In the genomic region with DNA sequence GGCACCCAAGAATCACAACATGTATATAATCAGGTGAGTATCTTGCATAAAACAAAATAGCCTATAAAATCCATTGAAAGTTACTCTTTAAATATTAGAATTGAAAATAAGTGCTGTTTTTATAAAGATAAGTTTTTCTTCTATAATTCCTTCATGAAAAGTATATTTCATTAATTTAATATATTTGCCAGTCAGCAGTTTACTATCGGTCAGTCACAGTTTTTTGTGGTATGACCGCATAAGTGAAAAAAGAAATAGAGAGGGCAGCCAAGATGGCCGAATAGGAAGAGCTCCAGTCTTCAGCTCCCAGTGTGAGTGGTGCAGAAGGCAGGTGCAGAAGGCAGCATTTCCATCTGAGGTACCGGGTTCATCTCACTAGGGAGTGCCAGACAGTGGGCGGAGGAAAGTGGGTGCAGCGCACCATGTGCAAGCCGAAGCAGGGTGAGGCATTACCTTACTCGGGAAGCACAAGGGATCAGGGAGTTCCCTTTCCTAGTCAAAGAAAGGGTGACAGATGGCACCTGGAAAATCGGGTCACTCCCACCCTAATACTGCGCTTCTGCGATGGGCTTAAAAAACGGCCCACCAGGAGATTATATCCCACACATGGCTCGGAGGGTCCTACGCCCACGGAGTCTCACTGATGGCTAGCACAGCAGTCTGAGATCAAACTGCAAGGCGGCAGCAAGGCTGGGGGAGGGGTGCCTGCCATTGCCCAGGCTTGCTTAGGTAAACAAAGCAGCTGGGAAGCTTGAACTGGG, we compare ENCODE assay signal across 14 cellular contexts. TPM values are rescaled to one million over a fixed set of nuclear protein-coding genes. Genes with fewer than 3 reads are reported as not detected.
DNase-seq lines count a peak whose midpoint lies in the region; FAIRE-seq and TF ChIP-seq lines count a peak whose summit lies in the region.
"Not testable (repeated sequence)": the region's sequence is repeated elsewhere in the genome, so short reads cannot be mapped to it uniquely, and the experiment has no call there.
"Had no signal": no experiment of that assay in that cellular context is flagged by ENCODE, and none has a peak within 500 bp of the region (broad histone marks: within the 10 kb centered on the region; RNA-seq: fewer than 3 reads in every experiment).

No MANE protein-coding gene starts in this region.

- H2AK5ac ChIP-seq in H1 (ENCODE audit: low read depth, low read length), result not testable (repeated sequence)

- not testable (repeated sequence) for H3K36me3 ChIP-seq in HEK293 (ENCODE audit: control insufficient read depth in 2 of 2, insufficient read depth in 1 of 2, low read length in 2 of 2); H1 (ENCODE audit: control insufficient read depth in 2 of 4, insufficient read depth in 4 of 4, low read length in 3 of 4)

- not testable (repeated sequence) for TF ChIP-seq CTCF in HEK293 (tag by site-specific recombination; IDR thresholded peaks at IDR 0.05); H1 (IDR thresholded peaks at IDR 0.05; ENCODE audit: control extremely low read depth in 1 of 3, insufficient read depth in 1 of 3, low read depth in 1 of 3, low read length in 3 of 3)

- not testable (repeated sequence) for H3K23me2 ChIP-seq in H1 (ENCODE audit: low read depth, low read length)

- H3K4me3 ChIP-seq in HEK293 (ENCODE audit: low read depth, low read length); H1 (ENCODE audit: extremely low read depth in 1 of 4, insufficient read depth in 2 of 4, low read depth in 3 of 4, low read length in 4 of 4): not testable (repeated sequence)

- H3K4me2 ChIP-seq in H1 (ENCODE audit: insufficient read depth in 1 of 2, low read depth in 2 of 2, low read length in 2 of 2), result not testable (repeated sequence)

- not testable (repeated sequence) for H3K14ac ChIP-seq in H1 (ENCODE audit: insufficient read length)

- H3K79me1 ChIP-seq in H1 (ENCODE audit: low read depth, low read length), result not testable (repeated sequence)

- H3K4ac ChIP-seq in H1 (replicated peaks; ENCODE audit: insufficient read length, low read depth, low read length), result not testable (repeated sequence)

- H3K9me3 ChIP-seq in HEK293 (ENCODE audit: control insufficient read depth, insufficient read depth, low read depth, low read length); H1 (ENCODE audit: insufficient read depth in 2 of 2, low read depth in 1 of 2, low read length in 1 of 2): not testable (repeated sequence)

- TF ChIP-seq RAD21 in H1 (IDR thresholded peaks at IDR 0.05 in 1 of 2, conservative IDR thresholded peaks at IDR 0.05 in 1 of 2; ENCODE audit: low read depth in 2 of 2, low read length in 2 of 2), result not testable (repeated sequence)

- not testable (repeated sequence) for H3K79me2 ChIP-seq in H1 (ENCODE audit: control insufficient read depth in 1 of 2, insufficient read depth in 2 of 2, low read length in 2 of 2)

- H3K56ac ChIP-seq in H1 (replicated peaks; ENCODE audit: insufficient read length, low read depth, low read length), result not testable (repeated sequence)

- not testable (repeated sequence) for H2BK120ac ChIP-seq in H1 (replicated peaks; ENCODE audit: low read depth, low read length)

- not testable (repeated sequence) for TF ChIP-seq EP300 in H1 (IDR thresholded peaks at IDR 0.05; ENCODE audit: borderline replicate concordance in 1 of 2, low read depth in 2 of 2, low read length in 2 of 2)

- H3K4me1 ChIP-seq in HEK293 (ENCODE audit: control insufficient read depth, insufficient read depth, low read length); H1 (replicated peaks in 1 of 4; ENCODE audit: control insufficient read depth in 3 of 4, insufficient read depth in 4 of 4, low read length in 3 of 4): not testable (repeated sequence)

- not testable (repeated sequence) for H3K27ac ChIP-seq in HEK293 (ENCODE audit: extremely low read depth, low read depth, low read length); H1 (ENCODE audit: low read depth, low read length)

- POLR2A ChIA-PET in HEK293 (lab: Yijun Ruan, JAX); H1 (lab: Charles Lee; ENCODE audit: partially characterized antibody): not testable (repeated sequence)

- H3K9ac ChIP-seq in H1 (replicated peaks in 1 of 4; ENCODE audit: extremely low read depth in 1 of 4, low read depth in 3 of 4, low read length in 3 of 4), result not testable (repeated sequence)

- H4K91ac ChIP-seq in H1 (replicated peaks; ENCODE audit: insufficient read length, low read length), result not testable (repeated sequence)

- H4K8ac ChIP-seq in H1 (ENCODE audit: extremely low read depth, insufficient read depth, low read length), result not testable (repeated sequence)

- not testable (repeated sequence) for H2BK5ac ChIP-seq in H1 (ENCODE audit: low read depth, low read length)

- H3K27me3 ChIP-seq in H1 (replicated peaks in 1 of 4; ENCODE audit: control insufficient read depth in 3 of 4, extremely low read depth in 1 of 4, insufficient read depth in 3 of 4, low read length in 3 of 4), result not testable (repeated sequence)

- not testable (repeated sequence) for H2BK15ac ChIP-seq in H1 (ENCODE audit: low read length)

- WGBS in H1 (ENCODE audit: extremely low coverage in 1 of 2, insufficient coverage in 1 of 2, insufficient read length in 1 of 2, insufficient replicate concordance in 2 of 2, low coverage in 1 of 2, low lambda C conversion rate in 2 of 2, missing lambda C conversion rate in 1 of 2), 2 experiments, result 92% methylated on average over 16 of the region's 16 CpGs; no CpG with 5 or more reads in 1 of the 2 experiments

- not testable (repeated sequence) for FAIRE-seq in H1 (lab: Jason Lieb, UNC)

- not testable (repeated sequence) for H3K18ac ChIP-seq in H1 (ENCODE audit: extremely low read depth, low read length)

- H2BK20ac ChIP-seq in H1 (ENCODE audit: low read length), result 0 out of 2 replicates have a peak overlapping the region, but pooled peaks have one; percentile 80

- not testable (repeated sequence) for TF ChIP-seq POLR2A in H1 (IDR thresholded peaks at IDR 0.05; ENCODE audit: control extremely low read depth in 1 of 2, low read depth in 2 of 2, low read length in 2 of 2)

- DNase-seq in DMS 273 (lab: John Stamatoyannopoulos, UW; ENCODE audit: unreplicated experiment) (peak; percentile 47), NCI-H1417 treated with DMSO at 0.1 percent for 48 hours (lab: John Stamatoyannopoulos, UW) (peak; percentile 19), NCI-H2171 treated with DMSO at 0.1 percent for 48 hours (lab: John Stamatoyannopoulos, UW) (peak; percentile 92), NCI-H748 (lab: John Stamatoyannopoulos, UW; ENCODE audit: unreplicated experiment) (peak; percentile 10), SK-N-DZ (ENCODE audit: low spot score) (peak; percentile 11)
- DNase-seq in H1 (ENCODE audit: low read depth in 1 of 2, low spot score in 2 of 2), result not testable (repeated sequence)

- not testable (repeated sequence) for H2AFZ ChIP-seq in H1 (ENCODE audit: low read length)

- not testable (repeated sequence) for H4K20me1 ChIP-seq in H1 (replicated peaks in 1 of 2; ENCODE audit: control insufficient read depth in 1 of 2, insufficient read depth in 2 of 2, low read length in 2 of 2)

- not testable (repeated sequence) for H2BK12ac ChIP-seq in H1 (ENCODE audit: low read depth, low read length)

- H3K23ac ChIP-seq in H1 (ENCODE audit: insufficient read length), result not testable (repeated sequence)

- not testable (repeated sequence) for H4K5ac ChIP-seq in H1 (ENCODE audit: insufficient read length, low read depth, low read length)

- CTCF ChIA-PET in HEK293 (lab: Yijun Ruan, JAX), result interaction anchor here (1.0 kb wide), 1 partner anchor 72 kb away, joined by 5 read pairs; no protein-coding TSS in a partner anchor
- CTCF ChIA-PET in H1 (lab: Charles Lee; ENCODE audit: partially characterized antibody), result not testable (repeated sequence)

TF ChIP-seq in HEK293, 187 proteins besides CTCF, POLR2A, EP300 and RAD21 (continues in another document):
- TF ChIP-seq ZBTB8A (tag by site-specific recombination; IDR thresholded peaks at IDR 0.05), result peak; percentile 46; the same call in 1 of the 2 replicates
- TF ChIP-seq EGR2 (tag by site-specific recombination; IDR thresholded peaks at IDR 0.05; ENCODE audit: low read depth), result peak; percentile 85
- peak; percentile 84 for TF ChIP-seq ZFHX2 (tag by site-specific recombination; conservative IDR thresholded peaks at IDR 0.05)

RNA-seq across cellular contexts. Expression of a gene that starts 44.1 kb away (rescaled TPM):
- polyA plus RNA-seq in SK-N-DZ (2014; cell fraction: cytosol; rRNA removed), result not detected in 2 replicates
- not detected in 2 replicates for polyA plus RNA-seq in SK-N-DZ (2014; cell fraction: nucleus; rRNA removed)
- total RNA-seq in H1 (2021; fragmentation: NEBNext Ultra II Directional; extraction: Animal tissue kit (Norgen Biotek cat#: 25700)), result not detected in 2 replicates
- not detected in 2 replicates for polyA plus RNA-seq in H1 (2011; rRNA removed)
- not detected for polyA plus RNA-seq in H1 (2011; cell fraction: cytosol; rRNA removed)
- polyA plus RNA-seq in H1 (2011; cell fraction: nucleus; rRNA removed), result not detected
- not detected in 4 replicates for polyA plus RNA-seq in H1 (2012, experiment 1 of 2)
- not detected for polyA plus RNA-seq in H1 (2012, experiment 2 of 2)
- 0.04 TPM for polyA plus RNA-seq in H1 (2013, experiment 1 of 2)
- not detected for polyA plus RNA-seq in H1 (2013, experiment 2 of 2)
- not detected in 2 replicates for polyA minus RNA-seq in H1 (2011; rRNA and poly(A)+ RNA removed)
- not detected for polyA minus RNA-seq in H1 (2011; cell fraction: cytosol; rRNA and poly(A)+ RNA removed)
- polyA minus RNA-seq in H1 (2011; cell fraction: nucleus; rRNA and poly(A)+ RNA removed), result not detected
- total RNA-seq: CD4-positive, alpha-beta T cell; G401; HT1080; PC-9; Right ventricle myocardium superior; RPMI7951; SJSA1 had no signal

RNA-seq across cellular contexts. Expression of a gene that starts 49.3 kb away (rescaled TPM):
- 0.15 TPM in 1 of 2 replicates, not detected in the other for polyA plus RNA-seq in SK-N-DZ (2014; cell fraction: cytosol; rRNA removed)
- 0.44 and 2.8 TPM in 2 replicates for polyA plus RNA-seq in SK-N-DZ (2014; cell fraction: nucleus; rRNA removed)
- 3.9 and 5.0 TPM in 2 replicates for total RNA-seq in H1 (2021; fragmentation: NEBNext Ultra II Directional; extraction: Animal tissue kit (Norgen Biotek cat#: 25700))
- polyA plus RNA-seq in H1 (2011; rRNA removed), result 6.2 and 10.1 TPM in 2 replicates
- 7.9 TPM for polyA plus RNA-seq in H1 (2011; cell fraction: cytosol; rRNA removed)
- 6.3 TPM for polyA plus RNA-seq in H1 (2011; cell fraction: nucleus; rRNA removed)
- polyA plus RNA-seq in H1 (2012, experiment 1 of 2), result 3.4 to 6.3 TPM (median 4.8 TPM) in 4 replicates
- 0.56 TPM for polyA plus RNA-seq in H1 (2012, experiment 2 of 2)
- 5.3 TPM for polyA plus RNA-seq in H1 (2013, experiment 1 of 2)
- polyA plus RNA-seq in H1 (2013, experiment 2 of 2), result 3.8 TPM
- 6.1 and 14.9 TPM in 2 replicates for polyA minus RNA-seq in H1 (2011; rRNA and poly(A)+ RNA removed)
- 2.0 TPM for polyA minus RNA-seq in H1 (2011; cell fraction: cytosol; rRNA and poly(A)+ RNA removed)
- polyA minus RNA-seq in H1 (2011; cell fraction: nucleus; rRNA and poly(A)+ RNA removed), result 2.6 TPM
- total RNA-seq: G401, Right ventricle myocardium superior, RPMI7951, SJSA1 had no signal
